ENCODE assay signal across 8 cellular contexts in the genomic region with DNA sequence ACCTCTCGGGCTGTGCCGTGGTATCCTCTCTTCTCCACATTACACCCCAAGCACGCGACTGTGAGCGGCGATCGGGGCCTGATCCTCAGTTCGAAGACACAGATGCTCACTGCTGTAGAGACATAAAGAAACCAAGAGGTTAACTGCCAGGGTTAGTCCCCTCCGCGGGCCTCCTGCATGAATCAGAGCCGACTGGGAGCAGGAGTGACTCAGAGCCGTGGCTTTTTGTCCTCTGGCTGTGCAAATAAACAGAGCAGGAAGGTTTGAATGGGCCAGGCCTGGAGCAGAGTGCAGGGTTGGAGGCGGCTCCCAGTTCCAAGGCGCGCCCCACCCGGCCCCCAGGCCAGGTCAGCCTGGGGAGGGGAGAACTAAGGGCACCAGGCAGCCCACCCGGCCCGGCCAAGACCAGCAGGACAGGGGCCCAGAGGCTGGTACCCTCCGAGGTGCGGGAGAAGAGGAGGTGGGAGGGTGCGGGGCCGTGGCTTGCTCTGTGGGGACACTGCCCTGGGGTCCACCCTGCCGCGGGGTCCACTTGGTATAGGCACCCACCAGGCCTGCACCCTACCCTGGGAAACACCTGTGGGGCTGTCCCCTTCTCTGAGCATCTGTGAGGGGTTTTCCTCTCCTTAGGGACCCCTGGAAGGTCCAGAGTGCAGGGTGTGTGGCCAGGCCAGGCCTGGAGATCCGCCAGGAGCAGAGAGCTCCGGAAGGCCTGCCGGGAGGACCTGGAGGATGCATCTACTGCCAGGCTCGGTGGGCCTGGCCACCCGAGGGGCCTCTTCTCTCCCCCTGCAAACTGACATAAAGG. TPM values are rescaled to one million over a fixed set of nuclear protein-coding genes. Genes with fewer than 3 reads are reported as not detected.
A peak's percentile ranks its signal among the peaks of the same experiment; 100 is the strongest.
DNase-seq lines count a peak whose midpoint lies in the region; ATAC-seq and TF ChIP-seq lines count a peak whose summit lies in the region.

No MANE protein-coding gene starts in this region.

- H3K27ac Mint-ChIP-seq in activated T-cell treated with anti-CD3 and anti-CD28 coated beads, Interleukin-2, amount 50 U/mL, for 24 hours, result no peak overlapping the region
- no peak overlapping the region for H3K27ac Mint-ChIP-seq in natural killer cell

- H3K27ac ChIP-seq in AG04450 (ENCODE audit: low read depth, low read length), result peak overlapping the region; percentile 93
- peak overlapping the region; percentile 82 for H3K27ac ChIP-seq in HUES6 (ENCODE audit: low read depth, low read length)
- peak overlapping the region; percentile 80 for H3K27ac ChIP-seq in rectal smooth muscle tissue (ENCODE audit: low read depth, low read length)

- H3K4me1 ChIP-seq in HUES6 (ENCODE audit: control insufficient read depth, insufficient read depth, low read length), result peaks cover 18% of the 10 kb centered on the region
- H3K4me1 ChIP-seq in rectal smooth muscle tissue (ENCODE audit: control insufficient read depth, insufficient read depth, low read length), result peaks cover 46% of the 10 kb centered on the region

- ATAC-seq in Right ventricle myocardium inferior (peak; percentile 95), HG03025 (IDR thresholded peaks at IDR 0.05; ENCODE audit: low FRiP score, unreplicated experiment) (no peak), natural killer cell (no peak)

- H3K36me3 ChIP-seq in HUES6 (ENCODE audit: control insufficient read depth, insufficient read depth, low read length) (no peaks in the 10 kb centered on the region), rectal smooth muscle tissue (ENCODE audit: control insufficient read depth, insufficient read depth, low read length) (no peaks in the 10 kb centered on the region)

- no peak for TF ChIP-seq CTCF in AG04450 (IDR thresholded peaks at IDR 0.05; ENCODE audit: low read depth, low read length)
- no peak for TF ChIP-seq CTCF in natural killer cell (IDR thresholded peaks at IDR 0.05)

- intact Hi-C loops in Right ventricle myocardium inferior (cut with DNase I) (no loop called here), natural killer cell (cut with micrococcal nuclease) (no loop called here)

- H3K4me3 ChIP-seq in AG04450 (ENCODE audit: low read depth, low read length), result peak overlapping the region; percentile 29
- no peak overlapping the region for H3K4me3 ChIP-seq in HUES6 (ENCODE audit: low read depth, low read length)
- H3K4me3 ChIP-seq in rectal smooth muscle tissue (ENCODE audit: low read length), result peak overlapping the region; percentile 16

- H3K27me3 Mint-ChIP-seq in activated T-cell treated with anti-CD3 and anti-CD28 coated beads, Interleukin-2, amount 50 U/mL, for 24 hours, result peaks cover 36% of the 10 kb centered on the region
- H3K27me3 Mint-ChIP-seq in natural killer cell (ENCODE audit: low read depth in 2 of 2), result no peaks in the 10 kb centered on the region

- H3K27me3 ChIP-seq in AG04450 (ENCODE audit: control insufficient read depth, insufficient read depth, low read length) (no peaks in the 10 kb centered on the region), HUES6 (ENCODE audit: control insufficient read depth, insufficient read depth, low read length) (no peaks in the 10 kb centered on the region), rectal smooth muscle tissue (ENCODE audit: control insufficient read depth, insufficient read depth, low read length) (no peaks in the 10 kb centered on the region)

- no peak overlapping the region for H3K4me3 Mint-ChIP-seq in activated T-cell treated with anti-CD3 and anti-CD28 coated beads, Interleukin-2, amount 50 U/mL, for 24 hours
- no peak overlapping the region for H3K4me3 Mint-ChIP-seq in natural killer cell

- no peaks in the 10 kb centered on the region for H3K36me3 Mint-ChIP-seq in activated T-cell treated with anti-CD3 and anti-CD28 coated beads, Interleukin-2, amount 50 U/mL, for 24 hours (ENCODE audit: low read depth)
- H3K36me3 Mint-ChIP-seq in natural killer cell, result no peaks in the 10 kb centered on the region

- CTCF ChIA-PET in AG04450 (lab: Charles Lee), result interaction anchor here (1.0 kb wide), 1 partner anchor 145 kb away, joined by 3 read pairs; no protein-coding TSS in a partner anchor

- H3K9me3 ChIP-seq in AG04450 (ENCODE audit: control insufficient read depth, insufficient read depth, low read length), result peaks cover 2% of the 10 kb centered on the region; the same call in 1 of the 2 replicates
- no peaks in the 10 kb centered on the region for H3K9me3 ChIP-seq in HUES6 (ENCODE audit: control insufficient read depth, insufficient read depth, low read depth, low read length)

- peak overlapping the region; percentile 70 for H3K9ac ChIP-seq in HUES6 (ENCODE audit: low read length)
- no peak overlapping the region for H3K9ac ChIP-seq in rectal smooth muscle tissue (ENCODE audit: low read length)

- H3K4me1 Mint-ChIP-seq in activated T-cell treated with anti-CD3 and anti-CD28 coated beads, Interleukin-2, amount 50 U/mL, for 24 hours (ENCODE audit: low read depth), result peaks cover 6% of the 10 kb centered on the region
- no peaks in the 10 kb centered on the region for H3K4me1 Mint-ChIP-seq in natural killer cell

- H3K9me3 Mint-ChIP-seq in activated T-cell treated with anti-CD3 and anti-CD28 coated beads, Interleukin-2, amount 50 U/mL, for 24 hours, result no peaks in the 10 kb centered on the region
- no peaks in the 10 kb centered on the region for H3K9me3 Mint-ChIP-seq in natural killer cell

- DNase-seq in AG04450 (ENCODE audit: low read depth, low spot score) (peak; percentile 95), Right ventricle myocardium inferior (ENCODE audit: missing footprints) (peak; percentile 90), NCI-H526 (lab: John Stamatoyannopoulos, UW) (no peak), natural killer cell (no peak)
- DNase-seq in activated T-cell treated with anti-CD3 and anti-CD28 coated beads, Interleukin-2, amount 50 U/mL, for 24 hours, result peak; percentile 49

- POLR2A ChIA-PET in AG04450 (lab: Yijun Ruan, JAX), result interaction anchor here (0.6 to 1.5 kb wide), 4 partner anchors 14 to 71 kb away, joined by 3 to 9 read pairs (median 4); partner anchors contain the start of gene TWIST2

RNA-seq across cellular contexts. Expression of gene TWIST2, which starts 16.5 kb away (rescaled TPM):
- 15.6 and 15.7 TPM in 2 replicates for polyA plus RNA-seq in AG04450 (2011; rRNA removed)
- 10.5 and 11.2 TPM in 2 replicates for polyA minus RNA-seq in AG04450 (2011; rRNA and poly(A)+ RNA removed)
- 2.6 TPM for total RNA-seq in Right ventricle myocardium inferior
- not detected for total RNA-seq in natural killer cell

Comparison
In these comparisons a context has a peak if more than half of its experiments do, and no peak if none do; other contexts are left out.
1. DNase-seq: peak in AG04450 (single experiment), activated T-cell treated with anti-CD3 and anti-CD28 coated beads, Interleukin-2, amount 50 U/mL, for 24 hours (single experiment) and Right ventricle myocardium inferior (single experiment); none in NCI-H526 (0 of 2) and natural killer cell (single experiment).
2. Peak in every context shown above with its lines, with median percentiles within 50 percentile points of each other: H3K27ac ChIP-seq.